ENCODE assay signal across 23 cellular contexts in genomic region chr20:47118641-47119040, GRCh38.
DNase-seq lines count a peak whose midpoint lies in the region; ATAC-seq, FAIRE-seq and TF ChIP-seq lines count a peak whose summit lies in the region.
"Had no signal": no experiment of that assay in that cellular context is flagged by ENCODE, and none has a peak within 500 bp of the region (broad histone marks: within the 10 kb centered on the region; RNA-seq: fewer than 3 reads in every experiment).

No MANE protein-coding gene starts in this region.

- POLR2A ChIA-PET in activated CD4-positive, alpha-beta T cell treated with anti-CD3 and anti-CD28 coated beads for 36 hours (lab: Charles Lee): no interaction called here

- CTCF ChIA-PET in activated CD4-positive, alpha-beta T cell treated with anti-CD3 and anti-CD28 coated beads for 36 hours (lab: Charles Lee): no interaction called here

- intact Hi-C loops in activated CD4-positive, alpha-beta T cell treated with anti-CD3 and anti-CD28 coated beads for 36 hours (cut with DNase I, micrococcal nuclease): no loop called here

- H3F3A ChIP-seq in MM.1S (ENCODE audit: insufficient read depth, low read length): no peaks in the 10 kb centered on the region

- in situ Hi-C loops in HAP-1 (cut with MboI; ENCODE audit: low sequenced_read_pairs): no loop called here

- H3K27me3 ChIP-seq in HAP-1 (ENCODE audit: low read depth) (no peaks in the 10 kb centered on the region), bronchial epithelial cell (ENCODE audit: control insufficient read depth, insufficient read depth, low read length) (no peaks in the 10 kb centered on the region), hepatocyte (no peaks in the 10 kb centered on the region), skeletal muscle satellite cell (ENCODE audit: control insufficient read depth, insufficient read depth, low read length) (no peaks in the 10 kb centered on the region), MM.1S (replicated peaks; ENCODE audit: insufficient read depth, low read length) (0 out of 2 replicates have a peak, but pooled peaks cover 7% of the 10 kb centered on the region)

- H3K36me3 ChIP-seq in HAP-1 (replicated peaks): no peaks in the 10 kb centered on the region
- peaks cover 6% of the 10 kb centered on the region for H3K36me3 ChIP-seq in bronchial epithelial cell (ENCODE audit: control insufficient read depth, insufficient read depth, low read length)
- no peaks in the 10 kb centered on the region for H3K36me3 ChIP-seq in hepatocyte (replicated peaks; ENCODE audit: insufficient read depth, low read depth)
- H3K36me3 ChIP-seq in skeletal muscle satellite cell (ENCODE audit: insufficient read depth, low read length): no peaks in the 10 kb centered on the region
- no peaks in the 10 kb centered on the region for H3K36me3 ChIP-seq in MM.1S (replicated peaks; ENCODE audit: insufficient read depth, low read length)
- H3K36me3 ChIP-seq: neutrophil had no signal

- no peaks in the 10 kb centered on the region for H3K9me3 ChIP-seq in HAP-1
- no peaks in the 10 kb centered on the region for H3K9me3 ChIP-seq in hepatocyte (ENCODE audit: low read depth)
- no peaks in the 10 kb centered on the region for H3K9me3 ChIP-seq in skeletal muscle satellite cell (replicated peaks; ENCODE audit: low read length)
- no peaks in the 10 kb centered on the region for H3K9me3 ChIP-seq in MM.1S (replicated peaks; ENCODE audit: insufficient read depth, low read length)
- H3K9me3 ChIP-seq: neutrophil had no signal

- H3K4me3 Mint-ChIP-seq in activated T-cell treated with anti-CD3 and anti-CD28 coated beads, Interleukin-2, amount 50 U/mL, for 24 hours: no peak overlapping the region
- no peak overlapping the region for H3K4me3 Mint-ChIP-seq in activated CD4-positive, alpha-beta T cell treated with anti-CD3 and anti-CD28 coated beads for 36 hours
- H3K4me3 Mint-ChIP-seq: activated naive CD8-positive, alpha-beta T cell treated with anti-CD3 and anti-CD28 coated beads for 36 hours; HFFc6 had no signal

- DNase-seq in HAP-1 (ENCODE audit: low spot score in 2 of 2) (peak; percentile 6 to 11), bronchial epithelial cell (ENCODE audit: low read depth) (peak; percentile 33), hepatocyte (ENCODE audit: low spot score) (no peak), MM.1S (no peak)
- DNase-seq in activated T-cell treated with anti-CD3 and anti-CD28 coated beads, Interleukin-2, amount 50 U/mL, for 24 hours: no peak
- no peak for DNase-seq in activated CD4-positive, alpha-beta T cell treated with anti-CD3 and anti-CD28 coated beads for 36 hours
- no peak for DNase-seq in activated T-cell treated with anti-CD3 and anti-CD28 coated beads, Interleukin-2, amount 50 U/mL, for 48 hours
- DNase-seq: activated CD4-positive, alpha-beta T cell treated with anti-CD3 and anti-CD28 coated beads for 1 hour; activated naive CD8-positive, alpha-beta T cell treated with anti-CD3 and anti-CD28 coated beads for 36 hours; central memory CD4-positive, alpha-beta T cell; HFFc6; NCI-H1105; NCI-H345; SHP77; stimulated activated naive CD4-positive, alpha-beta T cell; T-helper 2 cell had no signal

- no peaks in the 10 kb centered on the region for H3K79me2 ChIP-seq in hepatocyte
- H3K79me2 ChIP-seq in MM.1S (ENCODE audit: low read length): no peaks in the 10 kb centered on the region

- WGBS in hepatocyte (ENCODE audit: low lambda C conversion rate, missing lambda C conversion rate): 43% methylated on average over 7 of the region's 7 CpGs

- H2AFZ ChIP-seq in hepatocyte: no peak overlapping the region
- H2AFZ ChIP-seq in MM.1S (ENCODE audit: low read length): no peak overlapping the region

- no peak for ATAC-seq in activated CD4-positive, alpha-beta T cell treated with anti-CD3 and anti-CD28 coated beads for 36 hours
- ATAC-seq: K562 had no signal

- H3K27me3 Mint-ChIP-seq in activated T-cell treated with anti-CD3 and anti-CD28 coated beads, Interleukin-2, amount 50 U/mL, for 24 hours: peaks cover 21% of the 10 kb centered on the region
- peaks cover 16% of the 10 kb centered on the region for H3K27me3 Mint-ChIP-seq in activated CD4-positive, alpha-beta T cell treated with anti-CD3 and anti-CD28 coated beads for 36 hours

- H3K36me3 Mint-ChIP-seq in activated T-cell treated with anti-CD3 and anti-CD28 coated beads, Interleukin-2, amount 50 U/mL, for 24 hours (ENCODE audit: low read depth): no peaks in the 10 kb centered on the region
- no peaks in the 10 kb centered on the region for H3K36me3 Mint-ChIP-seq in activated CD4-positive, alpha-beta T cell treated with anti-CD3 and anti-CD28 coated beads for 36 hours (ENCODE audit: low read depth)
- H3K36me3 Mint-ChIP-seq: activated naive CD8-positive, alpha-beta T cell treated with anti-CD3 and anti-CD28 coated beads for 36 hours had no signal

- no peaks in the 10 kb centered on the region for H4K20me1 ChIP-seq in hepatocyte (ENCODE audit: insufficient read depth, poor library complexity, severe bottlenecking)
- H4K20me1 ChIP-seq in MM.1S (ENCODE audit: insufficient read depth, low read length): no peaks in the 10 kb centered on the region

- H3K9me2 ChIP-seq in hepatocyte (replicated peaks; ENCODE audit: insufficient read depth) (no peaks in the 10 kb centered on the region), MM.1S (replicated peaks; ENCODE audit: insufficient read depth, low read length) (no peaks in the 10 kb centered on the region)

- H3K9ac ChIP-seq in skeletal muscle satellite cell (ENCODE audit: low read depth, low read length): no peak overlapping the region
- no peak overlapping the region for H3K9ac ChIP-seq in MM.1S (ENCODE audit: low read length)

- H3K4me2 ChIP-seq in hepatocyte: peak overlapping the region; percentile 47
- H3K4me2 ChIP-seq in skeletal muscle satellite cell (ENCODE audit: low read length): peak overlapping the region; percentile 26
- no peak overlapping the region for H3K4me2 ChIP-seq in MM.1S (ENCODE audit: low read depth, low read length)

- H3K4me3 ChIP-seq in HAP-1 (no peak overlapping the region), bronchial epithelial cell (ENCODE audit: low read depth, low read length) (no peak overlapping the region), hepatocyte (no peak overlapping the region), skeletal muscle satellite cell (ENCODE audit: low read length) (no peak overlapping the region), MM.1S (ENCODE audit: low read length) (no peak overlapping the region)
- H3K4me3 ChIP-seq: K562, skin epidermis had no signal

- TF ChIP-seq CTCF in bronchial epithelial cell (IDR thresholded peaks at IDR 0.05; ENCODE audit: insufficient read depth, low read length, severe bottlenecking) (no peak), hepatocyte (IDR thresholded peaks at IDR 0.05; ENCODE audit: poor library complexity) (no peak), MM.1S (IDR thresholded peaks at IDR 0.05; ENCODE audit: low read length) (no peak)

- no peaks in the 10 kb centered on the region for H3K4me1 ChIP-seq in HAP-1
- H3K4me1 ChIP-seq in hepatocyte (ENCODE audit: insufficient read depth): peaks cover 7% of the 10 kb centered on the region
- peaks cover 23% of the 10 kb centered on the region for H3K4me1 ChIP-seq in skeletal muscle satellite cell (ENCODE audit: control insufficient read depth, insufficient read depth, low read length)
- H3K4me1 ChIP-seq in MM.1S (ENCODE audit: low read length): no peaks in the 10 kb centered on the region

- H3K9me3 Mint-ChIP-seq in activated T-cell treated with anti-CD3 and anti-CD28 coated beads, Interleukin-2, amount 50 U/mL, for 24 hours: no peaks in the 10 kb centered on the region
- H3K9me3 Mint-ChIP-seq in activated CD4-positive, alpha-beta T cell treated with anti-CD3 and anti-CD28 coated beads for 36 hours (ENCODE audit: low read depth): no peaks in the 10 kb centered on the region
- H3K9me3 Mint-ChIP-seq: HFFc6 had no signal

- H3K27ac ChIP-seq in hepatocyte: peak overlapping the region; percentile 41
- no peak overlapping the region for H3K27ac ChIP-seq in MM.1S (ENCODE audit: low read length)
- H3K27ac ChIP-seq: neutrophil had no signal

- H3K4me1 Mint-ChIP-seq in activated T-cell treated with anti-CD3 and anti-CD28 coated beads, Interleukin-2, amount 50 U/mL, for 24 hours (ENCODE audit: low read depth): no peaks in the 10 kb centered on the region
- H3K4me1 Mint-ChIP-seq in activated CD4-positive, alpha-beta T cell treated with anti-CD3 and anti-CD28 coated beads for 36 hours: no peaks in the 10 kb centered on the region

- H3K27ac Mint-ChIP-seq in activated T-cell treated with anti-CD3 and anti-CD28 coated beads, Interleukin-2, amount 50 U/mL, for 24 hours: no peak overlapping the region
- H3K27ac Mint-ChIP-seq in activated CD4-positive, alpha-beta T cell treated with anti-CD3 and anti-CD28 coated beads for 36 hours: no peak overlapping the region
- H3K27ac Mint-ChIP-seq: activated naive CD8-positive, alpha-beta T cell treated with anti-CD3 and anti-CD28 coated beads for 36 hours; HFFc6 had no signal

- FAIRE-seq in bronchial epithelial cell (lab: Jason Lieb, UNC): no peak
- FAIRE-seq: endometrium, G401.6, GM12892, K562 had no signal

Comparison
In these comparisons a context has a peak if more than half of its experiments do, and no peak if none do; other contexts are left out.
1. DNase-seq: peak in HAP-1 (2 of 2) and bronchial epithelial cell (single experiment); none in hepatocyte (single experiment), MM.1S (single experiment), activated T-cell treated with anti-CD3 and anti-CD28 coated beads, Interleukin-2, amount 50 U/mL, for 24 hours (single experiment), activated CD4-positive, alpha-beta T cell treated with anti-CD3 and anti-CD28 coated beads for 36 hours (single experiment) and activated T-cell treated with anti-CD3 and anti-CD28 coated beads, Interleukin-2, amount 50 U/mL, for 48 hours (0 of 2).